ENCODE assay signal across 23 cellular contexts in the genomic region with DNA sequence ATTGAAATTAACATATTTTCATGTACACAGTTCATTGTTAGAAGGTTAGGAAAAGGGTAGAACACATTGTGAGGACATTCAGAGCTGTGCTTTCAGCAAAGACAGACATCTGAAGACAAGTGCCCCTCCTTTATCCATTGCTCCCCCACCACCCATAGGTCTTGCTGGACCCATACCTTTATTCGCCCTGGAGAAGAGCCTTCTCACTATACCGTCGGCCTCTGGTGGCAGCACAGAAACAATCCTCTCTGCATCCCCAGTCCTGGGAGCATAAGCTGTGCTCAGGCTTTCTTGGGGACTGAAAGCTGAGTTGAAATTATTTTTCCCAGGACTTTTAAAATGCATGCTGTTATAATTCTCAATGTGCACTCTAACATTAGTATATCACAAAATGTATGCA.
"Had no signal": no experiment of that assay in that cellular context is flagged by ENCODE, and none has a peak within 500 bp of the region (broad histone marks: within the 10 kb centered on the region; RNA-seq: fewer than 3 reads in every experiment).

No MANE protein-coding gene starts in this region.

- H3K4me1 Mint-ChIP-seq: activated CD4-positive, alpha-beta T cell treated with anti-CD3 and anti-CD28 coated beads, Interleukin-2, amount 10 ng/mL, durations not matched to agents 24 days and 14 days; natural killer cell; T-cell had no signal

- H3K27me3 ChIP-seq: breast epithelium, foreskin keratinocyte, left lung, spleen, tibial nerve had no signal

- H3K4me1 ChIP-seq: breast epithelium, foreskin keratinocyte, left lung, lower lobe of right lung, spleen, tibial nerve had no signal

- H3K36me3 ChIP-seq: breast epithelium, left lung, lower lobe of right lung, spleen, tibial nerve had no signal

- H3K36me3 Mint-ChIP-seq: activated CD4-positive, alpha-beta memory T cell treated with anti-CD3 and anti-CD28 coated beads for 36 hours; activated naive CD4-positive, alpha-beta T cell treated with anti-CD3 and anti-CD28 coated beads, Interleukin-2, amount 50 U/mL, for 72 hours; T-cell had no signal

- H3K27ac Mint-ChIP-seq: activated CD4-positive, alpha-beta memory T cell treated with anti-CD3 and anti-CD28 coated beads for 36 hours; activated CD4-positive, alpha-beta T cell treated with anti-CD3 and anti-CD28 coated beads, Interleukin-2, amount 10 ng/mL, durations not matched to agents 24 days and 14 days; activated naive CD4-positive, alpha-beta T cell treated with anti-CD3 and anti-CD28 coated beads, Interleukin-2, amount 50 U/mL, for 72 hours; activated T-helper 2 cell treated with anti-CD3 and anti-CD28 coated beads, Interferon-gamma antibody, Interleukin-2, Interleukin-4, amounts not matched to agents 10 μg/mL and 5 μg/mL and 100 μg/mL, durations not matched to agents 14 hours and 24 hours and 36 hours; natural killer cell; T-cell; T-helper 2 cell treated with Interferon-gamma antibody and Interleukin-4, amounts not matched to agents 5 μg/mL and 100 μg/mL, for 36 hours had no signal

- H3K9me3 ChIP-seq: breast epithelium, left lung, lower lobe of right lung, spleen, tibial nerve had no signal

- H3K9me3 Mint-ChIP-seq: activated CD4-positive, alpha-beta T cell treated with anti-CD3 and anti-CD28 coated beads, Interleukin-2, amount 10 ng/mL, durations not matched to agents 24 days and 14 days; activated naive CD4-positive, alpha-beta T cell treated with anti-CD3 and anti-CD28 coated beads, Interleukin-2, amount 50 U/mL, for 72 hours; activated T-helper 2 cell treated with anti-CD3 and anti-CD28 coated beads, Interferon-gamma antibody, Interleukin-2, Interleukin-4, amounts not matched to agents 10 μg/mL and 5 μg/mL and 100 μg/mL, durations not matched to agents 14 hours and 24 hours and 36 hours; T-helper 2 cell treated with Interferon-gamma antibody and Interleukin-4, amounts not matched to agents 5 μg/mL and 100 μg/mL, for 36 hours had no signal

- H3K27ac ChIP-seq: breast epithelium, foreskin keratinocyte, left lung, lower lobe of right lung, spleen, tibial nerve had no signal

- ATAC-seq: activated CD4-positive, CD25-positive, alpha-beta regulatory T cell treated with anti-CD3 and anti-CD28 coated beads, Interleukin-2, amount 50 U/mL, for 24 hours; activated naive CD4-positive, alpha-beta T cell treated with anti-CD3 and anti-CD28 coated beads, Interleukin-2, amount 50 U/mL, for 72 hours; esophagus mucosa; foreskin keratinocyte; left lung; lower lobe of right lung; natural killer cell; right cardiac atrium; T-cell had no signal

- H3K4me3 Mint-ChIP-seq: activated CD4-positive, alpha-beta memory T cell treated with anti-CD3 and anti-CD28 coated beads for 36 hours; activated CD4-positive, alpha-beta T cell treated with anti-CD3 and anti-CD28 coated beads, Interleukin-2, amount 10 ng/mL, durations not matched to agents 24 days and 14 days; natural killer cell; T-cell; T-helper 2 cell treated with Interferon-gamma antibody and Interleukin-4, amounts not matched to agents 5 μg/mL and 100 μg/mL, for 36 hours had no signal

- H3K4me3 ChIP-seq: breast epithelium, left lung, lower lobe of right lung, spleen, tibial nerve had no signal

- DNase-seq: activated CD4-positive, alpha-beta memory T cell treated with anti-CD3 and anti-CD28 coated beads for 36 hours; activated CD4-positive, alpha-beta T cell treated with anti-CD3 and anti-CD28 coated beads, Interleukin-2, amount 10 ng/mL, durations not matched to agents 24 days and 14 days; activated naive CD4-positive, alpha-beta T cell; activated T-cell treated with anti-CD3 and anti-CD28 coated beads, Interleukin-2, amount 50 U/mL, for 48 hours; central memory CD4-positive, alpha-beta T cell; foreskin keratinocyte; kidney glomerular epithelial cell; left lung; lower lobe of right lung; mesenchymal stem cell; natural killer cell; posterior cingulate gyrus; right cardiac atrium; spleen; stimulated activated naive CD4-positive, alpha-beta T cell treated with Interleukin-2 at 50 U/mL for 16 hours; T-cell had no signal

- H3K27me3 Mint-ChIP-seq: activated CD4-positive, alpha-beta memory T cell treated with anti-CD3 and anti-CD28 coated beads for 36 hours; activated CD4-positive, alpha-beta T cell treated with anti-CD3 and anti-CD28 coated beads, Interleukin-2, amount 10 ng/mL, durations not matched to agents 24 days and 14 days; T-cell had no signal
